Comparison of ENCODE assay signal across 6 cellular contexts in the genomic region with DNA sequence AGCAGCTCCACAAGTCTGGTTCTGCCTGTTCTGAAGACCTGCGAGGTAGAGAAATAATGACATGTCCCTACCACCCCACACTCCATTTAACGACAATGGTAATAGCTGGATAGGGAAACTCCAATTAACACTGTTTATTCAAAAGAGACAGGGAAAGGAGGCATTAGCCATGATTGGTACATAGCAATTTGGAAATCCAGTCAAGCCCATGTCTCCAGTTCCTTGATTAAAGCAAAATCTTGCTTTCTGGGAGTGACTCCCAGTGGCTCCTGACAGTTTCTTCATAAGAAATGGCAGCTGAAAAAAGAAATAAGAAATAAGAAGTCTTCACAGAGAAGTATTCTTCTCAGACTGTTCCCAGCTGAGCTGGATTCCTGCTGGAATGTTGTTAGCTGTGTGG.
"Had no signal": no experiment of that assay in that cellular context is flagged by ENCODE, and none has a peak within 500 bp of the region (broad histone marks: within the 10 kb centered on the region; RNA-seq: fewer than 3 reads in every experiment).

No MANE protein-coding gene starts in this region.

- DNase-seq: H9, HCEC 1CT had no signal

- H3K4me2 ChIP-seq: GM23338 had no signal

- H3K4me1 Mint-ChIP-seq: GM23338, H9, IgD-negative memory B cell had no signal

- ATAC-seq: GM23338, HepG2 had no signal

- H3K27ac ChIP-seq: HL-60 had no signal

- H3K4me3 Mint-ChIP-seq: GM23338, H9, IgD-negative memory B cell had no signal

- H3K27ac Mint-ChIP-seq: GM23338, H9, IgD-negative memory B cell had no signal

- H2AFZ ChIP-seq: GM23338 had no signal

- H3K4me3 ChIP-seq: GM23338 had no signal

- H3K36me3 Mint-ChIP-seq: IgD-negative memory B cell had no signal
